In the genomic region with DNA sequence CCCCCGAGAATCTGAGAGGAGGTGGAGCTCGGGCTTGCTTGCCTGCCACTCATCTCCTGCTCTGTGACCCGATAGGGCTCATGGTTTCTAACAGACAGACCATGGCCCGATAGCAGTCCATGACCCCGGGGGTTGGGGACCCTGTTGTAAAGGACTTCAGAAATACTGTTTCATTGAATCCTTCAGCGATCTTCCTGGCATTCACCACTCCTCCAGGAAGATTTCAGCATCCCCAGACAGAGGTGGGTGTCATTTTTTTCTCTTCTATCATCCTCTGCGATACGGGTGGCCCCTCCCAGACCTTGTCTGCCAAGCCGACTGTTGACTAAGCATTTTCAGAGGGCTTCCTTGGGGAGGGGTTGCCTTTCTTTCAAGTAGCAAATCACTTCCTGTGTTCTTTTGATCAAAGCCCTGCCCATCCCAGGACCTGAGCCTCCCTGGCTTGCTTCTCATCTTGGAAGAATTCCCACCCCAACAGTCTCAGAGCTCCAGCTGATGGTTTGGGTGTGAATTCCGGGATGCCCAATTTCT, we compare ENCODE assay signal across 10 cellular contexts. TPM values are rescaled to one million over a fixed set of nuclear protein-coding genes. Genes with fewer than 3 reads are reported as not detected.
DNase-seq lines count a peak whose midpoint lies in the region; ATAC-seq and TF ChIP-seq lines count a peak whose summit lies in the region.
"Had no signal": no experiment of that assay in that cellular context is flagged by ENCODE, and none has a peak within 500 bp of the region (broad histone marks: within the 10 kb centered on the region; RNA-seq: fewer than 3 reads in every experiment).

No MANE protein-coding gene starts in this region.

- in situ Hi-C loops in gastrocnemius medialis (cut with MboI; ENCODE audit: low sequenced_read_pairs in 4 of 4) = no loop called here

- no peak for TF ChIP-seq CTCF in neutrophil (IDR thresholded peaks at IDR 0.05)
- no peak for TF ChIP-seq CTCF in gastrocnemius medialis (IDR thresholded peaks at IDR 0.05 in 4 of 5, conservative IDR thresholded peaks at IDR 0.05 in 1 of 5)

- no peaks in the 10 kb centered on the region for H3K27me3 ChIP-seq in neutrophil
- H3K27me3 ChIP-seq in gastrocnemius medialis = peaks cover 0 to 9% (median 8%) of the 10 kb centered on the region in 3 donors

- ATAC-seq in gastrocnemius medialis (no peak), HG03520 (IDR thresholded peaks at IDR 0.05; ENCODE audit: unreplicated experiment) (no peak)

- H3K4me3 ChIP-seq in neutrophil (ENCODE audit: low read depth in 1 of 2, low read length in 1 of 2) = peak overlapping the region; percentile 94 to 100
- H3K4me3 ChIP-seq in gastrocnemius medialis = peak overlapping the region in 1 of 4 donors; percentile 41

- TF ChIP-seq POLR2A in gastrocnemius medialis (IDR thresholded peaks at IDR 0.05) = no peak

- peaks cover 42% of the 10 kb centered on the region for H3K36me3 ChIP-seq in neutrophil
- no peaks in the 10 kb centered on the region for H3K36me3 ChIP-seq in gastrocnemius medialis

- intact Hi-C loops in gastrocnemius medialis (cut with DNase I; ENCODE audit: low total_unique reads) = loop anchor here (5.0 kb wide), 1 partner anchor 223 kb away; no protein-coding TSS in a partner anchor

- H3K27ac ChIP-seq in neutrophil = peak overlapping the region; percentile 96
- H3K27ac ChIP-seq in gastrocnemius medialis = no peak overlapping the region

- H3K9me3 ChIP-seq in neutrophil (no peaks in the 10 kb centered on the region), gastrocnemius medialis (no peaks in the 10 kb centered on the region)

- H3K4me1 ChIP-seq in neutrophil (ENCODE audit: control insufficient read depth in 1 of 2, insufficient read depth in 1 of 2, low read depth in 1 of 2, low read length in 1 of 2) = peaks cover 72 to 87% of the 10 kb centered on the region in 2 experiments
- no peaks in the 10 kb centered on the region for H3K4me1 ChIP-seq in gastrocnemius medialis

- DNase-seq in EL (peak; percentile 30), SW480 (ENCODE audit: low spot score) (peak; percentile 64), astrocyte of the hippocampus (ENCODE audit: low read depth, low spot score) (peak; percentile 57), gastrocnemius medialis (no peak), NCI-H1694 treated with DMSO at 0.1 percent for 48 hours (lab: John Stamatoyannopoulos, UW) (no peak), HuH-7.5 (ENCODE audit: low spot score) (no peak)
- DNase-seq: T1000 had no signal

RNA-seq across cellular contexts. Expression of a gene that starts 1.7 kb away (rescaled TPM):
- total RNA-seq in gastrocnemius medialis = 1 to 10 TPM in 3 of 4 donors, under 1 TPM in 1; 0.24 to 4.0 (median 1.8) TPM

RNA-seq across cellular contexts. Expression of a gene that starts 35.0 kb away (rescaled TPM):
- 1 to 10 TPM; 2.2 to 7.7 (median 3.6) TPM for total RNA-seq in gastrocnemius medialis

RNA-seq across cellular contexts. Expression of a gene that starts 54.9 kb away (rescaled TPM):
- total RNA-seq in gastrocnemius medialis = not detected
- total RNA-seq: urinary bladder had no signal

Comparison
In these comparisons a context has a peak if more than half of its experiments do, and no peak if none do; other contexts are left out.
1. DNase-seq: peak in EL (single experiment), SW480 (single experiment) and astrocyte of the hippocampus (single experiment); none in gastrocnemius medialis (0 of 2), NCI-H1694 treated with DMSO at 0.1 percent for 48 hours (single experiment) and HuH-7.5 (single experiment).